In genomic region chr5:10201223-10201868, GRCh38 we compare ENCODE assay signal across 11 cellular contexts. TPM values are rescaled to one million over a fixed set of nuclear protein-coding genes. Genes with fewer than 3 reads are reported as not detected.
A peak's percentile ranks its signal among the peaks of the same experiment; 100 is the strongest.
DNase-seq lines count a peak whose midpoint lies in the region; ATAC-seq, FAIRE-seq and TF ChIP-seq lines count a peak whose summit lies in the region.
"Had no signal": no experiment of that assay in that cellular context is flagged by ENCODE, and none has a peak within 500 bp of the region (broad histone marks: within the 10 kb centered on the region; RNA-seq: fewer than 3 reads in every experiment).

No MANE protein-coding gene starts in this region.

- H3K23ac ChIP-seq in IMR-90 (ENCODE audit: low read depth, low read length) = no peak overlapping the region

- no peak overlapping the region for H2BK20ac ChIP-seq in IMR-90 (ENCODE audit: low read depth, low read length)

- FAIRE-seq in keratinocyte (lab: Jason Lieb, UNC) = no peak

- H3K9me1 ChIP-seq in IMR-90 (ENCODE audit: insufficient read depth, low read length) = no peaks in the 10 kb centered on the region
- H3K9me1 ChIP-seq in keratinocyte (ENCODE audit: control insufficient read depth, extremely low read depth, insufficient read depth, low read length) = no peaks in the 10 kb centered on the region

- peak; percentile 58 for DNase-seq in DMS53 (lab: John Stamatoyannopoulos, UW)
- peak; percentile 7 for DNase-seq in IMR-90
- DNase-seq in keratinocyte (ENCODE audit: low read depth, low spot score) = no peak
- no peak for DNase-seq in AG20443 (ENCODE audit: low spot score)
- no peak for DNase-seq in DMS79 (lab: John Stamatoyannopoulos, UW)
- DNase-seq in heart right ventricle = no peak

- H3K9ac ChIP-seq in IMR-90 (ENCODE audit: low read depth, low read length) (no peak overlapping the region), keratinocyte (ENCODE audit: control insufficient read depth, extremely low read depth, insufficient read depth, low read length) (no peak overlapping the region)

- H3K27ac ChIP-seq in IMR-90 (ENCODE audit: insufficient read depth, low read length) (no peak overlapping the region), keratinocyte (ENCODE audit: control insufficient read depth, insufficient read depth, low read length) (no peak overlapping the region), heart right ventricle (no peak overlapping the region)
- H3K27ac ChIP-seq: coronary artery, RWPE1, thoracic aorta had no signal

- TF ChIP-seq RAD21 in IMR-90 (IDR thresholded peaks at IDR 0.05; ENCODE audit: low read length) = no peak

- no peak overlapping the region for H3K18ac ChIP-seq in IMR-90 (ENCODE audit: low read depth, low read length)

- H2AFZ ChIP-seq in IMR-90 (replicated peaks; ENCODE audit: low read length, poor library complexity) = no peak overlapping the region
- no peak overlapping the region for H2AFZ ChIP-seq in keratinocyte (ENCODE audit: control insufficient read depth, low read length)

- no peak overlapping the region for H3K14ac ChIP-seq in IMR-90 (replicated peaks; ENCODE audit: low read depth, low read length)

- H2BK120ac ChIP-seq in IMR-90 (ENCODE audit: low read depth, low read length) = no peak overlapping the region

- no CpG with 5 or more reads among the region's 4 CpGs for WGBS in IMR-90 (ENCODE audit: extremely low coverage in 2 of 2, insufficient read length in 1 of 2), 2 experiments
- 46 to 48% methylated on average over 4 of the region's 4 CpGs for WGBS in heart right ventricle, 2 donors

- ATAC-seq in IMR-90 (ENCODE audit: low read depth) (no peak), HG02938 (IDR thresholded peaks at IDR 0.05; ENCODE audit: unreplicated experiment) (no peak), heart right ventricle (no peak)

- no peak overlapping the region for H2AK5ac ChIP-seq in IMR-90 (ENCODE audit: low read depth, low read length)

- BruUV-seq in IMR-90 (replicated peaks; lab: Mats Ljungman, UMichigan) = no TSS peak

- no peak for TF ChIP-seq POLR2A in IMR-90 (IDR thresholded peaks at IDR 0.05; ENCODE audit: low read depth, low read length)

- no peak overlapping the region for H2BK15ac ChIP-seq in IMR-90 (ENCODE audit: low read depth, low read length)

- H3K4me1 ChIP-seq in IMR-90 (ENCODE audit: control insufficient read depth, insufficient read depth, low read length) (0 out of 2 replicates have a peak, but pooled peaks cover 2% of the 10 kb centered on the region), keratinocyte (ENCODE audit: control insufficient read depth, extremely low read depth, insufficient read depth, low read length) (no peaks in the 10 kb centered on the region), heart right ventricle (no peaks in the 10 kb centered on the region)

- in situ Hi-C loops in IMR-90 (cut with MboI; ENCODE audit: low sequenced_read_pairs) = no loop called here

- H2BK5ac ChIP-seq in IMR-90 (ENCODE audit: low read depth, low read length, poor library complexity, severe bottlenecking) = no peak overlapping the region

- no peak overlapping the region for H4K91ac ChIP-seq in IMR-90 (ENCODE audit: insufficient read depth, low read depth, low read length)

- POLR2A ChIA-PET in IMR-90 (lab: Charles Lee; ENCODE audit: unreplicated experiment) = no interaction called here

- H3K4me2 ChIP-seq in IMR-90 (ENCODE audit: low read depth, low read length) (no peak overlapping the region), keratinocyte (ENCODE audit: control insufficient read depth, extremely low read depth, insufficient read depth, low read depth, low read length) (no peak overlapping the region)

- no peaks in the 10 kb centered on the region for H3K79me2 ChIP-seq in keratinocyte (ENCODE audit: control insufficient read depth, insufficient read depth, low read length)

- H4K5ac ChIP-seq in IMR-90 (ENCODE audit: low read depth, low read length) = no peak overlapping the region

- H3K36me3 ChIP-seq in IMR-90 (ENCODE audit: control insufficient read depth, insufficient read depth, low read length) (no peaks in the 10 kb centered on the region), keratinocyte (ENCODE audit: control insufficient read depth in 2 of 2, extremely low read depth in 1 of 2, insufficient read depth in 2 of 2, low read length in 2 of 2) (no peaks in the 10 kb centered on the region), heart right ventricle (no peaks in the 10 kb centered on the region)
- H3K36me3 ChIP-seq: thoracic aorta had no signal

- no peaks in the 10 kb centered on the region for H3K79me1 ChIP-seq in IMR-90 (ENCODE audit: low read depth in 1 of 2, low read length in 2 of 2)

- no peaks in the 10 kb centered on the region for H3K27me3 ChIP-seq in IMR-90 (ENCODE audit: control insufficient read depth, insufficient read depth, low read length)
- no peaks in the 10 kb centered on the region for H3K27me3 ChIP-seq in keratinocyte (ENCODE audit: control insufficient read depth, extremely low read depth, insufficient read depth, low read length)
- H3K27me3 ChIP-seq in heart right ventricle = no peaks in the 10 kb centered on the region

- dilution Hi-C loops in IMR-90 (cut with HindIII; ENCODE audit: low sequenced_read_pairs, unreplicated experiment) (no loop called here), keratinocyte (cut with MboI; ENCODE audit: extremely low pct_ligation_motif_present, low sequenced_read_pairs) (no loop called here)

- H3K4me3 ChIP-seq in IMR-90 (ENCODE audit: insufficient read depth, low read depth, low read length) (no peak overlapping the region), WI38 (ENCODE audit: low read depth, low read length) (no peak overlapping the region), keratinocyte (ENCODE audit: control insufficient read depth in 2 of 3, extremely low read depth in 1 of 3, insufficient read depth in 2 of 3, low read depth in 1 of 3, low read length in 3 of 3) (no peak overlapping the region), heart right ventricle (no peak overlapping the region)
- H3K4me3 ChIP-seq: coronary artery, thoracic aorta had no signal

- 0 out of 4 replicates have a peak overlapping the region, but pooled peaks of 1 of the 2 experiments have one; percentile 16 for H4K8ac ChIP-seq in IMR-90 (ENCODE audit: low read depth in 2 of 2, low read length in 2 of 2)

- H3K56ac ChIP-seq in IMR-90 (ENCODE audit: extremely low read depth, insufficient read depth, low read length) = no peak overlapping the region

- H3K9me3 ChIP-seq in IMR-90 (ENCODE audit: control insufficient read depth, insufficient read depth, low read length) (peaks cover 5% of the 10 kb centered on the region), keratinocyte (ENCODE audit: control insufficient read depth, low read depth, low read length) (no peaks in the 10 kb centered on the region), heart right ventricle (peaks cover 0 to 30% (median 10%) of the 10 kb centered on the region in 11 donors)

- H4K20me1 ChIP-seq in IMR-90 (ENCODE audit: insufficient read depth, low read length) (no peaks in the 10 kb centered on the region), keratinocyte (ENCODE audit: control insufficient read depth, extremely low read depth, insufficient read depth, low read length) (no peaks in the 10 kb centered on the region)

- intact Hi-C loops in IMR-90 (cut with micrococcal nuclease) = loop anchor here (2.0 kb wide), 1 partner anchor 571 kb away; the partner anchor contains the start of gene TAS2R1
- intact Hi-C loops in heart right ventricle (cut with DNase I) = no loop called here

- H3K4ac ChIP-seq in IMR-90 (ENCODE audit: low read depth, low read length) = no peak overlapping the region

- no peak overlapping the region for H2AK9ac ChIP-seq in IMR-90 (replicated peaks; ENCODE audit: low read depth, low read length, poor library complexity)

- TF ChIP-seq CTCF in IMR-90 (conservative IDR thresholded peaks at IDR 0.05; ENCODE audit: low read depth, low read length) (peak; percentile 30; the same call in 1 of the 2 replicates), WI38 (IDR thresholded peaks at IDR 0.05; ENCODE audit: low read depth, low read length) (peak; percentile 57), keratinocyte (optimal IDR thresholded peaks at IDR 0.05 in 1 of 3, IDR thresholded peaks at IDR 0.05 in 1 of 3, conservative IDR thresholded peaks at IDR 0.05 in 1 of 3; ENCODE audit: extremely low read depth in 1 of 3, insufficient read depth in 2 of 3, low read length in 3 of 3) (peak; percentile 17 to 34 (median 31)), heart right ventricle (IDR thresholded peaks at IDR 0.05) (peak in 4 of 9 donors; percentile 16 to 42 (median 26))

- CTCF ChIA-PET in IMR-90 (lab: Yijun Ruan, JAX) = interaction anchor here (0.5 kb wide), 1 partner anchor 436 kb away, joined by 5 read pairs; no protein-coding TSS in a partner anchor

RNA-seq across cellular contexts. Expression of gene ATPSCKMT, which starts 48.3 kb away (rescaled TPM):
- total RNA-seq in IMR-90 (2012; rRNA removed) = 33.9 and 65.8 TPM in 2 replicates
- 17.3 and 29.8 TPM in 2 replicates for polyA plus RNA-seq in IMR-90 (2012; rRNA removed)
- 6.3 and 13.7 TPM in 2 replicates for polyA plus RNA-seq in IMR-90 (2012; cell fraction: cytosol; rRNA removed)
- polyA plus RNA-seq in IMR-90 (2012; cell fraction: nucleus; rRNA removed; ENCODE audit: low replicate concordance) = 7.8 and 33.3 TPM in 2 replicates
- 13.5 to 23.7 TPM (median 18.9 TPM) in 3 replicates for polyA plus RNA-seq in keratinocyte
- polyA plus RNA-seq in keratinocyte (2011; ENCODE audit: low read depth) = 1.7 TPM
- 9.7 and 12.1 TPM in 2 replicates for polyA plus RNA-seq in keratinocyte (2011; cell fraction: cytosol; rRNA removed)
- polyA plus RNA-seq in keratinocyte (2011; cell fraction: nucleus; rRNA removed) = 16.0 and 18.8 TPM in 2 replicates
- 4.2 and 16.1 TPM in 2 replicates for polyA plus RNA-seq in keratinocyte (2012; ENCODE audit: low replicate concordance)
- polyA minus RNA-seq in keratinocyte = 4.3 to 14.8 TPM (median 5.4 TPM) in 3 replicates
- polyA minus RNA-seq in keratinocyte (2011; cell fraction: cytosol; rRNA and poly(A)+ RNA removed) = 5.6 TPM
- polyA minus RNA-seq in keratinocyte (2011; cell fraction: nucleus; rRNA and poly(A)+ RNA removed) = 10.7 and 15.4 TPM in 2 replicates
- total RNA-seq in heart right ventricle = 10 to 100 TPM; 10.5 to 19.2 (median 14.7) TPM
- 10 to 100 TPM in 1 of 2 donors, 1 to 10 TPM in 1; 7.2 to 14.3 TPM for polyA plus RNA-seq in heart right ventricle

RNA-seq across cellular contexts. Expression of gene CCT5, which starts 48.7 kb away (rescaled TPM):
- total RNA-seq in IMR-90 (2012; rRNA removed) = 481 and 875 TPM in 2 replicates
- polyA plus RNA-seq in IMR-90 (2012; rRNA removed) = 308 and 358 TPM in 2 replicates
- 108 and 177 TPM in 2 replicates for polyA plus RNA-seq in IMR-90 (2012; cell fraction: cytosol; rRNA removed)
- polyA plus RNA-seq in IMR-90 (2012; cell fraction: nucleus; rRNA removed; ENCODE audit: low replicate concordance) = 87.7 and 227 TPM in 2 replicates
- polyA plus RNA-seq in keratinocyte = 357 to 558 TPM (median 541 TPM) in 3 replicates
- polyA plus RNA-seq in keratinocyte (2011; ENCODE audit: low read depth) = 363 TPM
- polyA plus RNA-seq in keratinocyte (2011; cell fraction: cytosol; rRNA removed) = 325 and 413 TPM in 2 replicates
- 327 and 409 TPM in 2 replicates for polyA plus RNA-seq in keratinocyte (2011; cell fraction: nucleus; rRNA removed)
- 286 and 495 TPM in 2 replicates for polyA plus RNA-seq in keratinocyte (2012; ENCODE audit: low replicate concordance)
- polyA minus RNA-seq in keratinocyte = 246 to 674 TPM (median 408 TPM) in 3 replicates
- 278 TPM for polyA minus RNA-seq in keratinocyte (2011; cell fraction: cytosol; rRNA and poly(A)+ RNA removed)
- 141 and 235 TPM in 2 replicates for polyA minus RNA-seq in keratinocyte (2011; cell fraction: nucleus; rRNA and poly(A)+ RNA removed)
- total RNA-seq in heart right ventricle = 100 to 1,000 TPM in 4 of 10 donors, 10 to 100 TPM in 6; 83.6 to 118 (median 95.9) TPM
- polyA plus RNA-seq in heart right ventricle = 100 to 1,000 TPM in 1 of 2 donors, 10 to 100 TPM in 1; 54.7 to 247 TPM

Comparison
In these comparisons a context has a peak if more than half of its experiments do, and no peak if none do; other contexts are left out.
1. DNase-seq: peak in DMS53 (single experiment) and IMR-90 (single experiment); none in keratinocyte (single experiment), AG20443 (single experiment), DMS79 (single experiment) and heart right ventricle (0 of 2).